1 cellular context compared by ENCODE assay signal in genomic region chr15:34084086-34084485, GRCh38.
TF ChIP-seq lines count a peak whose summit lies in the region.

No MANE protein-coding gene starts in this region.

TF ChIP-seq in endothelial cell of umbilical vein, 7 proteins besides CTCF, POLR2A, EP300 and RAD21:
- TF ChIP-seq POLR2AphosphoS5 (IDR thresholded peaks at IDR 0.05; ENCODE audit: insufficient read depth, low read depth, low read length) (no peak), EZH2 (IDR thresholded peaks at IDR 0.05; ENCODE audit: borderline replicate concordance, low read depth, low read length, severe bottlenecking) (no peak)
